In genomic region chr2:181456660-181457120, GRCh38 we compare ENCODE assay signal across 8 cellular contexts. TPM values are rescaled to one million over a fixed set of nuclear protein-coding genes. Genes with fewer than 3 reads are reported as not detected.
DNase-seq lines count a peak whose midpoint lies in the region; TF ChIP-seq lines count a peak whose summit lies in the region.

No MANE protein-coding gene starts in this region.

- peak; percentile 61 for TF ChIP-seq POLR2A in NB4 (IDR thresholded peaks at IDR 0.05; ENCODE audit: extremely low read depth, insufficient read length)
- TF ChIP-seq POLR2A in esophagus muscularis mucosa (IDR thresholded peaks at IDR 0.05; ENCODE audit: low read depth), result no peak

- H3K4me3 Mint-ChIP-seq in HFFc6 (peak overlapping the region; percentile 90), neural crest cell (peak overlapping the region; percentile 86)

- H3K27ac Mint-ChIP-seq in HFFc6 (peak overlapping the region; percentile 56), neural crest cell (ENCODE audit: unreplicated experiment) (no peak overlapping the region)

- no peaks in the 10 kb centered on the region for H3K9me3 Mint-ChIP-seq in HFFc6
- H3K9me3 Mint-ChIP-seq in neural crest cell, result no peaks in the 10 kb centered on the region

- intact Hi-C loops in esophagus muscularis mucosa (cut with DNase I), result no loop called here
- intact Hi-C loops in tibial artery (cut with DNase I; ENCODE audit: low total_unique reads), result no loop called here

- no peaks in the 10 kb centered on the region for H3K9me3 ChIP-seq in esophagus muscularis mucosa
- H3K9me3 ChIP-seq in tibial artery, result no peaks in the 10 kb centered on the region

- H3K27me3 ChIP-seq in esophagus muscularis mucosa (peaks cover 0 to 29% (median 0%) of the 10 kb centered on the region in 4 donors), tibial artery (peaks cover 0 to 26% of the 10 kb centered on the region in 2 donors)

- H3K4me3 ChIP-seq in GM12875 (ENCODE audit: low read depth, low read length), result peak overlapping the region; percentile 94
- H3K4me3 ChIP-seq in NB4 (ENCODE audit: low read depth, low read length), result peak overlapping the region; percentile 67
- peak overlapping the region; percentile 57 to 79 (median 60) for H3K4me3 ChIP-seq in esophagus muscularis mucosa
- peak overlapping the region; percentile 45 to 62 for H3K4me3 ChIP-seq in tibial artery

- H3K36me3 ChIP-seq in esophagus muscularis mucosa, result no peaks in the 10 kb centered on the region
- no peaks in the 10 kb centered on the region for H3K36me3 ChIP-seq in tibial artery

- H3K4me1 Mint-ChIP-seq in HFFc6 (ENCODE audit: low read depth) (peaks cover 41% of the 10 kb centered on the region), neural crest cell (peaks cover 48% of the 10 kb centered on the region)

- DNase-seq in HFFc6, result no peak
- DNase-seq in NB4 (ENCODE audit: low read depth), result peak; percentile 98
- DNase-seq in activated CD8-positive, alpha-beta memory T cell treated with anti-CD3 and anti-CD28 coated beads for 48 hours (ENCODE audit: low read depth in 2 of 3, low spot score in 2 of 3), result peak; percentile 29 to 63 (median 43)
- no peak for DNase-seq in esophagus muscularis mucosa (ENCODE audit: extremely low spot score)
- peak; percentile 31 for DNase-seq in neural crest cell (ENCODE audit: low read depth, low spot score)
- peak; percentile 30 to 66 for DNase-seq in tibial artery
- no peak for DNase-seq in COLO829 (ENCODE audit: low spot score)

- WGBS in esophagus muscularis mucosa, result 13% methylated on average over 14 of the region's 17 CpGs

- peaks cover 3% of the 10 kb centered on the region for H3K27me3 Mint-ChIP-seq in HFFc6 (ENCODE audit: insufficient read depth)
- peaks cover 46% of the 10 kb centered on the region for H3K27me3 Mint-ChIP-seq in neural crest cell (ENCODE audit: low read depth)

- H3K4me1 ChIP-seq in esophagus muscularis mucosa (peaks cover 16 to 26% (median 22%) of the 10 kb centered on the region in 4 donors), tibial artery (peaks cover 0 to 20% (median 17%) of the 10 kb centered on the region in 4 donors)

- TF ChIP-seq EP300 in esophagus muscularis mucosa (IDR thresholded peaks at IDR 0.05), result no peak

- H3K36me3 Mint-ChIP-seq in HFFc6 (ENCODE audit: low read depth) (no peaks in the 10 kb centered on the region), neural crest cell (ENCODE audit: low read depth) (no peaks in the 10 kb centered on the region)

- TF ChIP-seq CTCF in GM12875 (IDR thresholded peaks at IDR 0.05; ENCODE audit: borderline replicate concordance, insufficient read depth, low read depth, low read length) (no peak), HFFc6 (IDR thresholded peaks at IDR 0.05) (no peak), NB4 (IDR thresholded peaks at IDR 0.05; ENCODE audit: low read depth, low read length) (no peak), esophagus muscularis mucosa (IDR thresholded peaks at IDR 0.05) (no peak), neural crest cell (conservative IDR thresholded peaks at IDR 0.05) (no peak), tibial artery (IDR thresholded peaks at IDR 0.05) (no peak)

- peak overlapping the region; percentile 34 to 59 (median 56) for H3K27ac ChIP-seq in esophagus muscularis mucosa (replicated peaks in 1 of 4)
- no peak overlapping the region for H3K27ac ChIP-seq in tibial artery

RNA-seq across cellular contexts. Expression of gene ITGA4, which starts 0.5 kb away (rescaled TPM):
- 10 to 100 TPM; 21.0 to 33.5 (median 30.4) TPM for total RNA-seq in HFFc6 (2021; fragmentation: NEBNext Ultra II Directional; extraction: Animal tissue kit (Norgen Biotek cat#: 25700))
- total RNA-seq in esophagus muscularis mucosa, result 1 to 10 TPM; 2.2 to 8.4 (median 3.5) TPM
- 74.4 and 75.6 TPM in 2 replicates for total RNA-seq in neural crest cell

Comparison
In these comparisons a context has a peak if more than half of its experiments do, and no peak if none do; other contexts are left out.
1. DNase-seq: peak in NB4 (single experiment), activated CD8-positive, alpha-beta memory T cell treated with anti-CD3 and anti-CD28 coated beads for 48 hours (3 of 3), neural crest cell (single experiment) and tibial artery (2 of 2); none in HFFc6 (single experiment), esophagus muscularis mucosa (single experiment) and COLO829 (single experiment).
2. H3K27ac ChIP-seq: peak in esophagus muscularis mucosa (4 of 4); none in tibial artery (0 of 2).
3. Peak in every context shown above with its lines, with median percentiles within 50 percentile points of each other: H3K4me3 ChIP-seq.